ENCODE assay signal across 8 cellular contexts in genomic region chr2:207529330-207530159, GRCh38.
DNase-seq lines count a peak whose midpoint lies in the region; FAIRE-seq and TF ChIP-seq lines count a peak whose summit lies in the region.

Gene CREB1 (plus strand): TSS chr2:207529962. CDS start chr2:207555636, 25,674 bp downstream.

- H3K36me3 ChIP-seq in Loucy (ENCODE audit: insufficient read depth, low read length) = no peaks in the 10 kb centered on the region

- peak; percentile 86 for FAIRE-seq in H54 (lab: Jason Lieb, UNC)

- H3K9me2 ChIP-seq in Loucy (replicated peaks; ENCODE audit: low read depth, low read length) = no peaks in the 10 kb centered on the region

- H3K4me1 Mint-ChIP-seq in nephron = peaks cover 22% of the 10 kb centered on the region
- peaks cover 76% of the 10 kb centered on the region for H3K4me1 Mint-ChIP-seq in stimulated activated naive CD8-positive, alpha-beta T cell treated with anti-CD3 and anti-CD28 coated beads, Interleukin-15, Interleukin-2, amounts not matched to agents 100 ng/mL and 50 ng/mL, for 24 hours (ENCODE audit: low read depth)

- peak; percentile 98 for DNase-seq in EL
- peak; percentile 92 for DNase-seq in H54 (ENCODE audit: insufficient read length, low spot score)
- peak; percentile 100 for DNase-seq in activated T-helper 9 cell treated with anti-CD3 and anti-CD28 coated beads, Interleukin-2, amount 50 U/mL, for 16 hours (ENCODE audit: low read depth)
- DNase-seq in fibroblast of pulmonary artery (ENCODE audit: low read depth) = peak; percentile 99

- peaks cover 48% of the 10 kb centered on the region for H3K4me1 ChIP-seq in Loucy (ENCODE audit: insufficient read depth, low read length, poor library complexity, severe bottlenecking)

- H3K9me3 Mint-ChIP-seq in nephron = no peaks in the 10 kb centered on the region
- H3K9me3 Mint-ChIP-seq in stimulated activated naive CD8-positive, alpha-beta T cell treated with anti-CD3 and anti-CD28 coated beads, Interleukin-15, Interleukin-2, amounts not matched to agents 100 ng/mL and 50 ng/mL, for 24 hours = no peaks in the 10 kb centered on the region

- peak within 1 kb of the TSS; percentile 93 to 97 (median 97) for H3K4me3 Mint-ChIP-seq in nephron
- H3K4me3 Mint-ChIP-seq in stimulated activated naive CD8-positive, alpha-beta T cell treated with anti-CD3 and anti-CD28 coated beads, Interleukin-15, Interleukin-2, amounts not matched to agents 100 ng/mL and 50 ng/mL, for 24 hours = peak within 1 kb of the TSS; percentile 94

- H3K27me3 Mint-ChIP-seq in nephron (ENCODE audit: low read depth) = peaks cover 11% of the 10 kb centered on the region
- H3K27me3 Mint-ChIP-seq in stimulated activated naive CD8-positive, alpha-beta T cell treated with anti-CD3 and anti-CD28 coated beads, Interleukin-15, Interleukin-2, amounts not matched to agents 100 ng/mL and 50 ng/mL, for 24 hours = no peaks in the 10 kb centered on the region

- H2AFZ ChIP-seq in Loucy (ENCODE audit: low read length) = peak within 1 kb of the TSS; percentile 97

- H3K36me3 Mint-ChIP-seq in nephron (ENCODE audit: low read depth) = no peaks in the 10 kb centered on the region
- peaks cover 46% of the 10 kb centered on the region for H3K36me3 Mint-ChIP-seq in stimulated activated naive CD8-positive, alpha-beta T cell treated with anti-CD3 and anti-CD28 coated beads, Interleukin-15, Interleukin-2, amounts not matched to agents 100 ng/mL and 50 ng/mL, for 24 hours (ENCODE audit: low read depth)

- no peaks in the 10 kb centered on the region for H3K27me3 ChIP-seq in Loucy (ENCODE audit: insufficient read depth, low read length, poor library complexity, severe bottlenecking)

- peak within 1 kb of the TSS; percentile 93 for H3K4me2 ChIP-seq in Loucy (ENCODE audit: low read depth, low read length, poor library complexity, severe bottlenecking)

- H4K20me1 ChIP-seq in Loucy (ENCODE audit: insufficient read depth, low read length, poor library complexity, severe bottlenecking) = peaks cover 41% of the 10 kb centered on the region

- no peak for TF ChIP-seq CTCF in Loucy (conservative IDR thresholded peaks at IDR 0.05; ENCODE audit: low read length)
- no peak for TF ChIP-seq CTCF in fibroblast of pulmonary artery (IDR thresholded peaks at IDR 0.05; ENCODE audit: low read length, missing control alignments)
- TF ChIP-seq CTCF in nephron (IDR thresholded peaks at IDR 0.05; ENCODE audit: unreplicated experiment in 3 of 3) = no peak

- no peaks in the 10 kb centered on the region for H3K9me3 ChIP-seq in Loucy (ENCODE audit: insufficient read depth, low read depth, low read length)

- peaks cover 50% of the 10 kb centered on the region for H3K79me2 ChIP-seq in Loucy (ENCODE audit: insufficient read depth, low read length)

- H3K4me3 ChIP-seq in Loucy (ENCODE audit: low read length, poor library complexity, severe bottlenecking) (peak within 1 kb of the TSS; percentile 98), fibroblast of pulmonary artery (replicated peaks; ENCODE audit: low read depth, low read length) (peak within 1 kb of the TSS; percentile 81)

- 0 out of 2 replicates have a peak, but pooled peaks cover 2% of the 10 kb centered on the region for H3F3A ChIP-seq in Loucy (ENCODE audit: low read depth)

- H3K9ac ChIP-seq in Loucy (ENCODE audit: low read depth, low read length, poor library complexity, severe bottlenecking) = peak within 1 kb of the TSS; percentile 99

- TF ChIP-seq POLR2A in H54 (IDR thresholded peaks at IDR 0.05; ENCODE audit: low read depth, low read length) = peak; percentile 74
- peak; percentile 85 for TF ChIP-seq POLR2A in Raji (IDR thresholded peaks at IDR 0.05; ENCODE audit: insufficient read depth, low read depth, low read length)

- H3K27ac Mint-ChIP-seq in nephron = peak within 1 kb of the TSS; percentile 97 to 99 (median 99)
- H3K27ac Mint-ChIP-seq in stimulated activated naive CD8-positive, alpha-beta T cell treated with anti-CD3 and anti-CD28 coated beads, Interleukin-15, Interleukin-2, amounts not matched to agents 100 ng/mL and 50 ng/mL, for 24 hours = peak within 1 kb of the TSS; percentile 99

Comparison
In these comparisons a context has a peak if more than half of its experiments do, and no peak if none do; other contexts are left out.
1. Peak in every context shown above with its lines: DNase-seq and H3K4me3 ChIP-seq.